ENCODE assay signal across 8 cellular contexts in the genomic region with DNA sequence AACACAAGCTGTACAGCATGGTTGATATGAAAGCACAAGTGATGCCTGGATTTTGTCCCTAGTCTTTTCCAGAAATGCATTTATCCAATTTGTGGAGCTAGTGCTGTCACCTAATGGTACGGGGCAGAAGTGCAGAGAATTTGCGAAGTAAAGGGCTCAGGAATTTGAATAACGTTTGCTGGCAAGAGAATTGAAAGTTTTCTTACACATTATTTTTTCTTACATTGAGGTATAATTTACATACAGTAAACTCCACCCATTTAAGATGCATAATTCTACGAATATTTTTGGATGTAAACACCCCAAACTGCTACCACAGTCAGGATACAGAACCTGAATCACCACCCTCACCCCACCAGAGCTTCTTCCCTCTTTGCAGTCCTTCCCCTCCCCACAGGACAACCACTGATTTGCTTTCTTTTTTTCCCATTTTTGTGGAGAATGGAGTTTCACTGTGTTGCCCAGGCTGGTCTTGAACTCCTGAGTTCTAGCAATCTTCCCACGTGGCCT. TPM values are rescaled to one million over a fixed set of nuclear protein-coding genes. Genes with fewer than 3 reads are reported as not detected.
A peak's percentile ranks its signal among the peaks of the same experiment; 100 is the strongest.
DNase-seq lines count a peak whose midpoint lies in the region; ATAC-seq and TF ChIP-seq lines count a peak whose summit lies in the region.

No MANE protein-coding gene starts in this region.

- POLR2A ChIA-PET in activated B cell treated with CpG ODN at 0.5 μM for 24 hours (lab: Charles Lee) = interaction anchor here (0.6 to 1.2 kb wide), 5 partner anchors 18 to 65 kb away, joined by 3 to 8 read pairs (median 7); no protein-coding TSS in a partner anchor

- H3K27me3 ChIP-seq in DOHH2 (ENCODE audit: control insufficient read depth, low read length) = no peaks in the 10 kb centered on the region

- ATAC-seq in activated B cell treated with CpG ODN at 0.5 μM for 24 hours (ENCODE audit: low read depth) = peak; percentile 40
- peak; percentile 39 for ATAC-seq in left ventricle myocardium superior
- ATAC-seq in stimulated activated naive B cell treated with anti-CD40 and anti-IgM and Interleukin-4, amounts not matched to agents 10 μg/mL and 1 μg/mL and 100 μg/mL, for 72 hours (replicated peaks) = peak; percentile 19 to 48
- ATAC-seq in HG03457 (IDR thresholded peaks at IDR 0.05; ENCODE audit: unreplicated experiment) = no peak

- peaks cover 2% of the 10 kb centered on the region for H3K27me3 Mint-ChIP-seq in activated B cell treated with CpG ODN at 0.5 μM for 24 hours
- peaks cover 11 to 16% of the 10 kb centered on the region in 2 donors for H3K27me3 Mint-ChIP-seq in stimulated activated naive B cell treated with anti-CD40 and anti-IgM and Interleukin-4, amounts not matched to agents 10 μg/mL and 1 μg/mL and 100 μg/mL, for 72 hours

- DNase-seq in A172 (ENCODE audit: low spot score) (peak; percentile 25), NB4 (ENCODE audit: low read depth) (peak; percentile 62), activated B cell treated with CpG ODN at 0.5 μM for 24 hours (no peak), left ventricle myocardium superior (no peak)
- DNase-seq in stimulated activated naive B cell treated with anti-CD40 and anti-IgM and Interleukin-4, amounts not matched to agents 10 μg/mL and 1 μg/mL and 100 μg/mL, for 72 hours = no peak
- no peak for DNase-seq in activated T-cell treated with anti-CD3 and anti-CD28 coated beads, Interleukin-2, amount 50 U/mL, for 1 hour

- H3K4me2 ChIP-seq in DOHH2 (ENCODE audit: low read length) = peak overlapping the region; percentile 49

- H3K4me3 ChIP-seq in DOHH2 (ENCODE audit: low read length) (peak overlapping the region; percentile 14), NB4 (ENCODE audit: low read depth, low read length) (no peak overlapping the region)

- no peak overlapping the region for H3K27ac Mint-ChIP-seq in activated B cell treated with CpG ODN at 0.5 μM for 24 hours
- peak overlapping the region; percentile 65 for H3K27ac Mint-ChIP-seq in stimulated activated naive B cell treated with anti-CD40 and anti-IgM and Interleukin-4, amounts not matched to agents 10 μg/mL and 1 μg/mL and 100 μg/mL, for 72 hours

- H3K79me2 ChIP-seq in DOHH2 (ENCODE audit: control insufficient read depth, low read length) = no peaks in the 10 kb centered on the region

- H3K27ac ChIP-seq in DOHH2 (ENCODE audit: low read depth, low read length) = no peak overlapping the region

- peaks cover 29% of the 10 kb centered on the region for H3K4me1 Mint-ChIP-seq in activated B cell treated with CpG ODN at 0.5 μM for 24 hours
- peaks cover 32 to 38% of the 10 kb centered on the region in 2 donors for H3K4me1 Mint-ChIP-seq in stimulated activated naive B cell treated with anti-CD40 and anti-IgM and Interleukin-4, amounts not matched to agents 10 μg/mL and 1 μg/mL and 100 μg/mL, for 72 hours

- H3K4me3 Mint-ChIP-seq in activated B cell treated with CpG ODN at 0.5 μM for 24 hours = peak overlapping the region; percentile 78
- H3K4me3 Mint-ChIP-seq in stimulated activated naive B cell treated with anti-CD40 and anti-IgM and Interleukin-4, amounts not matched to agents 10 μg/mL and 1 μg/mL and 100 μg/mL, for 72 hours = peak overlapping the region; percentile 78 to 79

- no peaks in the 10 kb centered on the region for H3K36me3 ChIP-seq in DOHH2 (ENCODE audit: control insufficient read depth, low read length)

- no peak for TF ChIP-seq POLR2A in NB4 (IDR thresholded peaks at IDR 0.05; ENCODE audit: extremely low read depth, insufficient read length)

- no peaks in the 10 kb centered on the region for H3K9me3 ChIP-seq in DOHH2 (ENCODE audit: control insufficient read depth, insufficient read depth, low read length)

- no peaks in the 10 kb centered on the region for H3K9me3 Mint-ChIP-seq in activated B cell treated with CpG ODN at 0.5 μM for 24 hours
- peaks cover 0 to 1% of the 10 kb centered on the region in 2 donors for H3K9me3 Mint-ChIP-seq in stimulated activated naive B cell treated with anti-CD40 and anti-IgM and Interleukin-4, amounts not matched to agents 10 μg/mL and 1 μg/mL and 100 μg/mL, for 72 hours

- no peaks in the 10 kb centered on the region for H3K36me3 Mint-ChIP-seq in activated B cell treated with CpG ODN at 0.5 μM for 24 hours (ENCODE audit: low read depth)
- peaks cover 1 to 7% of the 10 kb centered on the region in 2 donors for H3K36me3 Mint-ChIP-seq in stimulated activated naive B cell treated with anti-CD40 and anti-IgM and Interleukin-4, amounts not matched to agents 10 μg/mL and 1 μg/mL and 100 μg/mL, for 72 hours

- TF ChIP-seq CTCF in DOHH2 (IDR thresholded peaks at IDR 0.05; ENCODE audit: low read depth, low read length, poor library complexity, severe bottlenecking) (peak; percentile 93), NB4 (IDR thresholded peaks at IDR 0.05; ENCODE audit: low read depth, low read length) (peak; percentile 76), activated B cell treated with CpG ODN at 0.5 μM for 24 hours (IDR thresholded peaks at IDR 0.05) (no peak)

- CTCF ChIA-PET in activated B cell treated with CpG ODN at 0.5 μM for 24 hours (lab: Charles Lee) = interaction anchor here (0.8 to 2.0 kb wide), 6 partner anchors 18 to 295 kb away, joined by 3 to 22 read pairs (median 6); a partner anchor contains a TSS

- H3K4me1 ChIP-seq in DOHH2 (ENCODE audit: control insufficient read depth, low read length) = peaks cover 41% of the 10 kb centered on the region

- no peaks in the 10 kb centered on the region for H3F3A ChIP-seq in DOHH2 (ENCODE audit: control insufficient read depth, insufficient read depth)

- intact Hi-C loops in activated B cell treated with CpG ODN at 0.5 μM for 24 hours (cut with micrococcal nuclease) (loop anchor here (1.0 kb wide), 1 partner anchor 65 kb away; no protein-coding TSS in a partner anchor), left ventricle myocardium superior (cut with micrococcal nuclease) (loop anchor here (5.0 kb wide), 1 partner anchor 67 kb away; a partner anchor contains a TSS)

- no peaks in the 10 kb centered on the region for H4K20me1 ChIP-seq in DOHH2 (ENCODE audit: control insufficient read depth, insufficient read depth, low read depth, low read length)

- no peaks in the 10 kb centered on the region for H3K9me2 ChIP-seq in DOHH2 (replicated peaks; ENCODE audit: control insufficient read depth, low read length)

RNA-seq across cellular contexts. Expression of a gene that starts 3.5 kb away (rescaled TPM):
- not detected in 2 replicates for total RNA-seq in A172 (2014; rRNA removed; shearing (Covaris generic))
- 3.6 and 7.7 TPM in 2 replicates for total RNA-seq in activated B cell treated with CpG ODN at 0.5 μM for 24 hours
- total RNA-seq in left ventricle myocardium superior = not detected

RNA-seq across cellular contexts. Expression of a gene that starts 53.5 kb away (rescaled TPM):
- 0.65 and 2.4 TPM in 2 replicates for total RNA-seq in A172 (2014; rRNA removed; shearing (Covaris generic))
- total RNA-seq in activated B cell treated with CpG ODN at 0.5 μM for 24 hours (0.35 TPM in 1 of 2 replicates, not detected in the other), left ventricle myocardium superior (29.1 TPM)

Comparison
In these comparisons a context has a peak if more than half of its experiments do, and no peak if none do; other contexts are left out.
1. DNase-seq: peak in A172 (single experiment) and NB4 (single experiment); none in activated B cell treated with CpG ODN at 0.5 μM for 24 hours (single experiment), left ventricle myocardium superior (single experiment), stimulated activated naive B cell treated with anti-CD40 and anti-IgM and Interleukin-4, amounts not matched to agents 10 μg/mL and 1 μg/mL and 100 μg/mL, for 72 hours (single experiment) and activated T-cell treated with anti-CD3 and anti-CD28 coated beads, Interleukin-2, amount 50 U/mL, for 1 hour (single experiment).